In genomic region chr12:13594731-13595514, GRCh38 we compare ENCODE assay signal across 2 cellular contexts.
A peak's percentile ranks its signal among the peaks of the same experiment; 100 is the strongest.
TF ChIP-seq lines count a peak whose summit lies in the region.

No MANE protein-coding gene starts in this region.

TF ChIP-seq in HepG2, 621 proteins besides CTCF, POLR2A, EP300 and RAD21:
- TF ChIP-seq ZNF609 (CRISPR knock-in tag; IDR thresholded peaks at IDR 0.05; ENCODE audit: borderline replicate concordance) (no peak), HOXA7 (CRISPR knock-in tag; IDR thresholded peaks at IDR 0.05) (no peak)

TF ChIP-seq in H1, 55 proteins besides CTCF, POLR2A, EP300 and RAD21:
- no peak for TF ChIP-seq HDAC2 (IDR thresholded peaks at IDR 0.05; ENCODE audit: borderline replicate concordance in 1 of 2, low read depth in 2 of 2, low read length in 2 of 2)
- TF ChIP-seq SP1 (IDR thresholded peaks at IDR 0.05; ENCODE audit: low read depth, low read length), result 0 out of 2 replicates have a peak, but pooled peaks have one; percentile 23
- 0 out of 2 replicates have a peak, but pooled peaks have one; percentile 32 for TF ChIP-seq TEAD4 (IDR thresholded peaks at IDR 0.05; ENCODE audit: low read depth, low read length)
- TF ChIP-seq SP2 (IDR thresholded peaks at IDR 0.05; ENCODE audit: low read length), result no peak
- TF ChIP-seq SIX5 (IDR thresholded peaks at IDR 0.05; ENCODE audit: low read depth, low read length), result no peak
